19 cellular contexts compared by ENCODE assay signal in the genomic region with DNA sequence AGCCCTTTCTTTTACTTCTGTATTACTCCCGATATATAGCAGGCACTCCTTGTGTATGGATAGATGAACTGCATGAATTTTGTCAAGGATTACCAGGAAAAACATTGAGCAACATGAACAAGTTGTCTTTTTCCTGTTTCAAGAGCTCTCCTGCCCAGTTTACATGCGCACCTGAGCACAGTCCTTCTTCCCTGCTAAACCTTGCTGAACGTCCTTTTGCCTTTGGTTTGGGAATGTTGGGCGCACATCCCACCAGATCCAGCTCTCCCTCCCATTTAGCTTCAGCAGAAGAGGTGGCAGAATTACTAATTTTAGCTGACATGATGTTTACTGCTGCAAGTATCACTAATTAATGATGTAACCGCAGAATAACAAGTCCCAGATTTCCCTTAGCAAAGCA.
DNase-seq lines count a peak whose midpoint lies in the region; ATAC-seq, FAIRE-seq and TF ChIP-seq lines count a peak whose summit lies in the region.
"Had no signal": no experiment of that assay in that cellular context is flagged by ENCODE, and none has a peak within 500 bp of the region (broad histone marks: within the 10 kb centered on the region; RNA-seq: fewer than 3 reads in every experiment).

No MANE protein-coding gene starts in this region.

- TF ChIP-seq POLR2A in HepG2 (IDR thresholded peaks at IDR 0.05; ENCODE audit: insufficient read depth in 1 of 2, low read depth in 2 of 2, low read length in 2 of 2): no peak
- no peak for TF ChIP-seq POLR2A in right lobe of liver (IDR thresholded peaks at IDR 0.05)

- WGBS in HepG2 (ENCODE audit: low lambda C conversion rate): 12% methylated on average over 4 of the region's 5 CpGs
- 87% methylated on average over 5 of the region's 5 CpGs for WGBS in right lobe of liver (ENCODE audit: insufficient coverage, low coverage, low lambda C conversion rate, missing lambda C conversion rate)

- H3K4me1 ChIP-seq in HepG2 (ENCODE audit: insufficient read depth, low read length) (no peaks in the 10 kb centered on the region), right lobe of liver (no peaks in the 10 kb centered on the region)

- no peak for TF ChIP-seq RAD21 in HepG2 (CRISPR knock-in tag; IDR thresholded peaks at IDR 0.05)

- no peak overlapping the region for H2AFZ ChIP-seq in HepG2 (ENCODE audit: low read length)
- H2AFZ ChIP-seq: GM23248 had no signal

- H3K4me2 ChIP-seq in HepG2 (ENCODE audit: low read depth, low read length): no peak overlapping the region
- H3K4me2 ChIP-seq: BLaER1 had no signal

- no peak overlapping the region for H3K27ac ChIP-seq in HepG2 (ENCODE audit: extremely low read length, insufficient read depth, low read length)
- no peak overlapping the region for H3K27ac ChIP-seq in right lobe of liver
- peak overlapping the region; percentile 73 for H3K27ac ChIP-seq in VCaP
- no peak overlapping the region for H3K27ac ChIP-seq in CD4-positive, alpha-beta T cell (ENCODE audit: low read depth, low read length)
- H3K27ac ChIP-seq: 22Rv1, BLaER1, GM23248, HL-60 had no signal

- intact Hi-C loops in HepG2 (cut with micrococcal nuclease; ENCODE audit: unreplicated experiment): no loop called here
- intact Hi-C loops in right lobe of liver (cut with DNase I): no loop called here
- intact Hi-C loops in CD4-positive, alpha-beta T cell (cut with DNase I, micrococcal nuclease): no loop called here

- H3K27me3 Mint-ChIP-seq in nephron (ENCODE audit: low read depth): peaks cover 2% of the 10 kb centered on the region
- H3K27me3 Mint-ChIP-seq in CD4-positive, alpha-beta T cell: peaks cover 28% of the 10 kb centered on the region
- H3K27me3 Mint-ChIP-seq: IgD-negative memory B cell had no signal

- peak overlapping the region; percentile 11 to 89 (median 36) for H3K27ac Mint-ChIP-seq in nephron
- H3K27ac Mint-ChIP-seq in CD4-positive, alpha-beta T cell: no peak overlapping the region
- H3K27ac Mint-ChIP-seq: CD8-positive, alpha-beta T cell; HFFc6; IgD-negative memory B cell had no signal

- H3K4me3 Mint-ChIP-seq in nephron: no peak overlapping the region
- no peak overlapping the region for H3K4me3 Mint-ChIP-seq in CD4-positive, alpha-beta T cell
- H3K4me3 Mint-ChIP-seq: CD14-positive monocyte; CD8-positive, alpha-beta T cell; HFFc6; IgD-negative memory B cell had no signal

- POLR2A ChIA-PET in HepG2 (lab: Yijun Ruan, JAX): no interaction called here
- POLR2A ChIA-PET in CD4-positive, alpha-beta T cell (lab: Charles Lee): no interaction called here

- H3K9me3 ChIP-seq in HepG2 (ENCODE audit: low read length) (no peaks in the 10 kb centered on the region), right lobe of liver (no peaks in the 10 kb centered on the region)
- H3K9me3 ChIP-seq in CD4-positive, alpha-beta T cell (ENCODE audit: control insufficient read depth, low read length): no peaks in the 10 kb centered on the region
- H3K9me3 ChIP-seq: HAP-1 had no signal

- CTCF ChIA-PET in HepG2 (lab: Yijun Ruan, JAX; ENCODE audit: low intra/inter-chr PET ratio, low total read pairs): no interaction called here
- CTCF ChIA-PET in CD4-positive, alpha-beta T cell (lab: Charles Lee): no interaction called here

- TF ChIP-seq EP300 in HepG2 (IDR thresholded peaks at IDR 0.05; ENCODE audit: low read depth in 2 of 2, low read length in 2 of 2): no peak
- TF ChIP-seq EP300 in HepG2 (CRISPR knock-in tag; IDR thresholded peaks at IDR 0.05; ENCODE audit: borderline replicate concordance): no peak

- H3K36me3 Mint-ChIP-seq in nephron (ENCODE audit: low read depth): no peaks in the 10 kb centered on the region
- no peaks in the 10 kb centered on the region for H3K36me3 Mint-ChIP-seq in CD4-positive, alpha-beta T cell (ENCODE audit: low read depth)
- H3K36me3 Mint-ChIP-seq: CD14-positive monocyte; CD8-positive, alpha-beta T cell had no signal

- no peak overlapping the region for H3K9ac ChIP-seq in HepG2 (ENCODE audit: insufficient read depth, low read depth, low read length)
- H3K9ac ChIP-seq: BLaER1, GM23248 had no signal

- H3K9me3 Mint-ChIP-seq in nephron: no peaks in the 10 kb centered on the region
- no peaks in the 10 kb centered on the region for H3K9me3 Mint-ChIP-seq in CD4-positive, alpha-beta T cell
- H3K9me3 Mint-ChIP-seq: HFFc6 had no signal

- FAIRE-seq in HepG2 (lab: Jason Lieb, UNC): no peak

- no peaks in the 10 kb centered on the region for H3K79me2 ChIP-seq in HepG2 (ENCODE audit: insufficient read depth, low read length)

- H3K4me3 ChIP-seq in HepG2 (replicated peaks in 1 of 3; ENCODE audit: insufficient read depth in 1 of 3, low read depth in 2 of 3, low read length in 3 of 3) (no peak overlapping the region), right lobe of liver (no peak overlapping the region)
- H3K4me3 ChIP-seq: BLaER1, GM23248, HAP-1 had no signal

- peaks cover 56% of the 10 kb centered on the region for H3K4me1 Mint-ChIP-seq in nephron
- no peaks in the 10 kb centered on the region for H3K4me1 Mint-ChIP-seq in CD4-positive, alpha-beta T cell (ENCODE audit: low read depth)

- BruUV-seq in HepG2 (replicated peaks; lab: Mats Ljungman, UMichigan): no TSS peak

- TF ChIP-seq CTCF in HepG2 (CRISPR knock-in tag; IDR thresholded peaks at IDR 0.05): no peak
- TF ChIP-seq CTCF in right lobe of liver (IDR thresholded peaks at IDR 0.05): no peak
- no peak for TF ChIP-seq CTCF in VCaP (conservative IDR thresholded peaks at IDR 0.05)
- TF ChIP-seq CTCF in nephron (IDR thresholded peaks at IDR 0.05; ENCODE audit: unreplicated experiment in 3 of 3): no peak
- no peak for TF ChIP-seq CTCF in CD4-positive, alpha-beta T cell (IDR thresholded peaks at IDR 0.05)

- in situ Hi-C loops in HepG2 (cut with HindIII; ENCODE audit: extremely low pct_ligation_motif_present, low pct_unique_long_range_greater_than_20kb): loop anchor here (25.0 kb wide), 1 partner anchor 634 kb away; a partner anchor contains a TSS

- no peaks in the 10 kb centered on the region for H4K20me1 ChIP-seq in HepG2 (ENCODE audit: insufficient read depth, low read length)
- H4K20me1 ChIP-seq: BLaER1 had no signal

- no peak for ATAC-seq in HepG2
- ATAC-seq in right lobe of liver: no peak
- no peak for ATAC-seq in CD4-positive, alpha-beta T cell (ENCODE audit: poor library complexity)
- ATAC-seq: CD8-positive, alpha-beta T cell had no signal

- H3K27me3 ChIP-seq in HepG2 (ENCODE audit: control insufficient read depth in 1 of 2, insufficient read depth in 2 of 2, low read length in 2 of 2) (peaks cover 0 to 9% of the 10 kb centered on the region in 2 experiments; a peak in 2 of 5 replicates), right lobe of liver (no peaks in the 10 kb centered on the region)
- peaks cover 14% of the 10 kb centered on the region for H3K27me3 ChIP-seq in CD4-positive, alpha-beta T cell (ENCODE audit: control insufficient read depth, insufficient read depth, low read length)
- H3K27me3 ChIP-seq: BLaER1 had no signal

- no peaks in the 10 kb centered on the region for H3K36me3 ChIP-seq in HepG2 (replicated peaks in 1 of 2; ENCODE audit: control insufficient read depth in 1 of 2, insufficient read depth in 2 of 2, low read length in 2 of 2)
- no peaks in the 10 kb centered on the region for H3K36me3 ChIP-seq in right lobe of liver
- H3K36me3 ChIP-seq: BLaER1, HAP-1 had no signal

- DNase-seq in HepG2 (ENCODE audit: low spot score) (no peak), right lobe of liver (no peak), SW480 (ENCODE audit: low spot score) (no peak), NCI-H2227 (lab: John Stamatoyannopoulos, UW; ENCODE audit: unreplicated experiment) (no peak)
- DNase-seq in CD4-positive, alpha-beta T cell: no peak
- DNase-seq: Calu3; CD8-positive, alpha-beta T cell; DMS79 treated with DMSO at 0.1 percent for 48 hours; GF-D8; GM23248; HFFc6 had no signal

TF ChIP-seq in HepG2, 621 proteins besides CTCF, POLR2A, EP300 and RAD21:
- TF ChIP-seq MAFK (conservative IDR thresholded peaks at IDR 0.05 in 1 of 2, IDR thresholded peaks at IDR 0.05 in 1 of 2; ENCODE audit: low read length in 2 of 2) (peak in 1 of 2 experiments; percentile 57; a peak in 2 of 4 replicates), ZNF143 (CRISPR knock-in tag; IDR thresholded peaks at IDR 0.05) (no peak), MAFF (IDR thresholded peaks at IDR 0.05; ENCODE audit: low read depth, low read length) (peak; percentile 41; the same call in 1 of the 2 replicates)
